ENCODE assay signal across 1 cellular context in genomic region chr18:58534535-58535301, GRCh38.
TF ChIP-seq lines count a peak whose summit lies in the region.

No MANE protein-coding gene starts in this region.

TF ChIP-seq in GM23338, 12 proteins besides CTCF, POLR2A, EP300 and RAD21 (continued from another document):
- no peak for TF ChIP-seq ZNF462 (CRISPR knock-in tag; IDR thresholded peaks at IDR 0.05)
